Comparison of ENCODE assay signal across 19 cellular contexts in the genomic region with DNA sequence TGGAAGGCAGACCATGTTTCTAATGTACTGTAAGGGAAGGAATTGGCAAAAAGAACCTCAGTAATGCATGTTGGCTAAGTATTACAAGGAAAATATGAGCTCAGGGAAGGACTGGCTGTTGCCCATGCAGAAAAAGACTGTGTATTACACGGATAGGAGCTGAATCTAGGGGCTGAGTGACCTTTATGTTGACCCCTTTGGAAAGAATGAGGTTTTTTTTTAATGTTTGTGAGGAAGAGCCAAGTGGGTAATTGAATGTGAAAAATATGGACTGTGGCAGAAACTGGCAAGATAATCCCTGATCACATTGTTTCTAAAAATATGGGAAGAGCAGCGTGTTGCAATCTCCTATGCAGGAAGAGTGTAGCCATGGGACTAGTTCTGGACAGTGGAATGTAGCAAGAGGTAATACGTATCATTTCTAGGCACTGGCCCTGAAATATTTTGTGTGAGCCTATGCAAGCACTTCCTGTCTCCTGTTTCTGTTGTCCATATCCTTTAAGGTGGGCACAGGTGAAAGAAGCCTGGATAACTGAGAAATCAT.
"Had no signal": no experiment of that assay in that cellular context is flagged by ENCODE, and none has a peak within 500 bp of the region (broad histone marks: within the 10 kb centered on the region; RNA-seq: fewer than 3 reads in every experiment).

No MANE protein-coding gene starts in this region.

- DNase-seq: cortex of kidney; dorsolateral prefrontal cortex; effector CD8-positive, alpha-beta T cell; foreskin fibroblast; kidney; left cardiac atrium; left ventricle myocardium inferior; mucosa of descending colon; naive thymus-derived CD8-positive, alpha-beta T cell; small intestine; stimulated activated CD4-positive, alpha-beta T cell treated with anti-CD3 and anti-CD28 coated beads, Interleukin-12 subunit alpha, Interleukin-12 subunit beta, amount 100 ng/mL, for 4 hours; stimulated activated naive CD4-positive, alpha-beta T cell; stomach; substantia nigra; thyroid gland; uterus had no signal

- H3K4me3 Mint-ChIP-seq: type B pancreatic cell had no signal

- H3K36me3 Mint-ChIP-seq: naive thymus-derived CD8-positive, alpha-beta T cell; type B pancreatic cell had no signal

- H3K4me1 Mint-ChIP-seq: naive thymus-derived CD8-positive, alpha-beta T cell had no signal

- H3K27me3 ChIP-seq: dorsolateral prefrontal cortex, neutrophil, right atrium auricular region, stomach, thyroid gland, uterus had no signal

- H3K27ac Mint-ChIP-seq: naive thymus-derived CD8-positive, alpha-beta T cell; type B pancreatic cell had no signal

- H3K27ac ChIP-seq: dorsolateral prefrontal cortex, left ventricle myocardium inferior, neutrophil, right atrium auricular region, stomach, thyroid gland, uterus had no signal

- H3K36me3 ChIP-seq: left ventricle myocardium inferior, neutrophil, right atrium auricular region, stomach, thyroid gland, uterus had no signal

- H3K4me3 ChIP-seq: dorsolateral prefrontal cortex, left ventricle myocardium inferior, mucosa of descending colon, right atrium auricular region, stomach, thyroid gland, uterus had no signal

- H3K4me1 ChIP-seq: left ventricle myocardium inferior, right atrium auricular region, stomach, thyroid gland, uterus had no signal

- H3K27me3 Mint-ChIP-seq: type B pancreatic cell had no signal

- H3K9me3 ChIP-seq: mucosa of descending colon, neutrophil, thyroid gland, uterus had no signal
